8 cellular contexts compared by ENCODE assay signal in genomic region chr22:38317237-38317994, GRCh38. TPM values are rescaled to one million over a fixed set of nuclear protein-coding genes. Genes with fewer than 3 reads are reported as not detected.
DNase-seq lines count a peak whose midpoint lies in the region; TF ChIP-seq lines count a peak whose summit lies in the region.

Gene CSNK1E (minus strand): TSS chr22:38317433. CDS start chr22:38314157, 3,276 bp downstream.

- H3K36me3 ChIP-seq in KOPT-K1 (ENCODE audit: insufficient read depth, low read length) (peaks cover 17% of the 10 kb centered on the region; the same call in 1 of the 2 replicates), brain microvascular endothelial cell (replicated peaks) (peaks cover 11% of the 10 kb centered on the region), sigmoid colon (peaks cover 0 to 4% (median 0%) of the 10 kb centered on the region in 4 donors)

- H3K27ac ChIP-seq in KOPT-K1 (ENCODE audit: low read depth, low read length, poor library complexity, severe bottlenecking) (peak within 1 kb of the TSS; percentile 57), brain microvascular endothelial cell (peak within 1 kb of the TSS; percentile 99), sigmoid colon (peak within 1 kb of the TSS; percentile 96 to 99 (median 98))

- no peaks in the 10 kb centered on the region for H3K9me3 ChIP-seq in KOPT-K1 (ENCODE audit: insufficient read depth, low read length, poor library complexity, severe bottlenecking)
- no peaks in the 10 kb centered on the region for H3K9me3 ChIP-seq in sigmoid colon

- H3K4me3 ChIP-seq in brain microvascular endothelial cell (ENCODE audit: low read depth, low read length) (peak within 1 kb of the TSS; percentile 86), iPS-11a (ENCODE audit: low read depth, low read length) (peak within 1 kb of the TSS; percentile 89), sigmoid colon (peak within 1 kb of the TSS; percentile 62 to 96 (median 84))

- H3K4me1 ChIP-seq in sigmoid colon: peaks cover 0 to 48% (median 47%) of the 10 kb centered on the region in 4 donors

- WGBS in sigmoid colon, 2 donors: 1 to 3% methylated on average over 80 of the region's 80 CpGs

- in situ Hi-C loops in brain microvascular endothelial cell (cut with HindIII; ENCODE audit: low pct_ligation_motif_present, low sequenced_read_pairs): no loop called here

- peak in 1 of 2 donors; percentile 31 for TF ChIP-seq POLR2A in sigmoid colon (IDR thresholded peaks at IDR 0.05)

- DNase-seq in NCI-H2196 (lab: John Stamatoyannopoulos, UW; ENCODE audit: unreplicated experiment): peak; percentile 48
- DNase-seq in NCI-H2196 treated with DMSO at 0.1 percent for 48 hours (lab: John Stamatoyannopoulos, UW; ENCODE audit: unreplicated experiment): no peak
- peak; percentile 82 for DNase-seq in UCSD-AML1 (lab: John Stamatoyannopoulos, UW; ENCODE audit: unreplicated experiment)
- peak; percentile 46 for DNase-seq in brain microvascular endothelial cell
- peak; percentile 91 for DNase-seq in sigmoid colon
- DNase-seq in NCI-H2107 treated with DMSO at 0.1 percent for 48 hours (lab: John Stamatoyannopoulos, UW; ENCODE audit: unreplicated experiment): no peak

- TF ChIP-seq EP300 in sigmoid colon (IDR thresholded peaks at IDR 0.05): no peak

- H3K27me3 ChIP-seq in brain microvascular endothelial cell (replicated peaks) (no peaks in the 10 kb centered on the region), sigmoid colon (no peaks in the 10 kb centered on the region)

- no peak for TF ChIP-seq CTCF in brain microvascular endothelial cell (IDR thresholded peaks at IDR 0.05; ENCODE audit: low read depth, low read length, missing control alignments)
- TF ChIP-seq CTCF in sigmoid colon (IDR thresholded peaks at IDR 0.05): no peak

- intact Hi-C loops in sigmoid colon (cut with DNase I): loop anchor here (1.0 to 5.0 kb wide), 2 partner anchors 115 to 250 kb away; no protein-coding TSS in a partner anchor

RNA-seq across cellular contexts. Expression of gene CSNK1E, which starts in this region (rescaled TPM):
- total RNA-seq in sigmoid colon: 100 to 1,000 TPM in 1 of 4 donors, 10 to 100 TPM in 3; 60.6 to 116 (median 73.3) TPM
- 10 to 100 TPM; 33.6 to 82.8 (median 35.1) TPM for polyA plus RNA-seq in sigmoid colon

Comparison
In these comparisons a context has a peak if more than half of its experiments do, and no peak if none do; other contexts are left out.
1. DNase-seq: peak in NCI-H2196 (single experiment), UCSD-AML1 (single experiment), brain microvascular endothelial cell (single experiment) and sigmoid colon (single experiment); none in NCI-H2196 treated with DMSO at 0.1 percent for 48 hours (single experiment) and NCI-H2107 treated with DMSO at 0.1 percent for 48 hours (single experiment).
2. Peak in every context shown above with its lines, with median percentiles within 50 percentile points of each other: H3K27ac ChIP-seq and H3K4me3 ChIP-seq.